ENCODE assay signal across 1 cellular context in genomic region chr10:124418726-124419501, GRCh38.
TF ChIP-seq lines count a peak whose summit lies in the region.

Gene OAT (minus strand): TSS chr10:124418923. CDS start chr10:124412171, 6,752 bp downstream.

TF ChIP-seq in K562, 482 proteins besides CTCF, POLR2A, EP300 and RAD21 (continued from another document and continues in another):
- TF ChIP-seq ZBTB11 (CRISPR knock-in tag; IDR thresholded peaks at IDR 0.05) (no peak; a peak in 1 of 6 replicates), CBX5 (IDR thresholded peaks at IDR 0.05; ENCODE audit: borderline replicate concordance, low read depth) (no peak), SREBF1 (IDR thresholded peaks at IDR 0.05; ENCODE audit: borderline replicate concordance, low read depth, low read length) (no peak), IRF9 (tag; IDR thresholded peaks at IDR 0.05) (no peak), ZNF586 (CRISPR knock-in tag; conservative IDR thresholded peaks at IDR 0.05) (no peak), ZFPM2 (CRISPR knock-in tag; IDR thresholded peaks at IDR 0.05) (no peak), SIN3A (IDR thresholded peaks at IDR 0.05; ENCODE audit: borderline replicate concordance in 2 of 2, control insufficient read depth in 1 of 2, low read depth in 2 of 2, low read length in 2 of 2) (peak; percentile 80; a peak in 2 of 4 replicates), ZBTB7A (IDR thresholded peaks at IDR 0.05; ENCODE audit: borderline replicate concordance, control insufficient read depth, low read depth, low read length) (no peak), GTF2F1 (IDR thresholded peaks at IDR 0.05; ENCODE audit: low read depth, low read length) (peak; percentile 92), MED1 (CRISPR knock-in tag; IDR thresholded peaks at IDR 0.05; ENCODE audit: borderline replicate concordance) (no peak), HMGN3 (IDR thresholded peaks at IDR 0.05; ENCODE audit: borderline replicate concordance, extremely low read depth, insufficient read length, low read depth, low read length) (no peak), ARID1B (IDR thresholded peaks at IDR 0.05) (no peak; the same call in 1 of the 2 replicates), CCAR2 (IDR thresholded peaks at IDR 0.05; ENCODE audit: low read depth, low read length) (no peak), HMG20B (CRISPR knock-in tag; IDR thresholded peaks at IDR 0.05) (no peak), GMEB1 (CRISPR knock-in tag; IDR thresholded peaks at IDR 0.05) (no peak), ZEB2 (IDR thresholded peaks at IDR 0.05) (peak; percentile 38; the same call in 1 of the 2 replicates), DIDO1 (tag; IDR thresholded peaks at IDR 0.05; ENCODE audit: low read depth) (no peak), EZH2 (IDR thresholded peaks at IDR 0.05; ENCODE audit: borderline replicate concordance, low read depth, low read length) (no peak), FOXK1 (CRISPR knock-in tag; IDR thresholded peaks at IDR 0.05; ENCODE audit: borderline replicate concordance) (no peak), MXI1 (IDR thresholded peaks at IDR 0.05; ENCODE audit: low read depth, low read length) (no peak), POLR2H (tag; IDR thresholded peaks at IDR 0.05; ENCODE audit: low read depth) (peak; percentile 95), HOMEZ (CRISPR knock-in tag; IDR thresholded peaks at IDR 0.05) (no peak), LCOR (CRISPR knock-in tag; IDR thresholded peaks at IDR 0.05) (no peak), FOXJ2 (tag; IDR thresholded peaks at IDR 0.05) (0 out of 2 replicates have a peak, but pooled peaks have one; percentile 28), CTCFL (IDR thresholded peaks at IDR 0.05; ENCODE audit: borderline replicate concordance, insufficient read depth, low read depth, low read length, poor library complexity, severe bottlenecking) (no peak), PHB (CRISPR knock-in tag; IDR thresholded peaks at IDR 0.05) (no peak), MBD2 (IDR thresholded peaks at IDR 0.05; ENCODE audit: borderline replicate concordance, low read depth) (peak; percentile 67; the same call in 1 of the 2 replicates), TRIM28 (IDR thresholded peaks at IDR 0.05) (no peak), MEIS2 (IDR thresholded peaks at IDR 0.05; ENCODE audit: partially characterized antibody) (no peak), RBM22 (IDR thresholded peaks at IDR 0.05; ENCODE audit: low read depth, low read length, poor library complexity, severe bottlenecking) (peak; percentile 65), TCF7L2 (IDR thresholded peaks at IDR 0.05; ENCODE audit: low read depth, low read length) (no peak), DEAF1 (CRISPR knock-in tag; IDR thresholded peaks at IDR 0.05) (no peak), CHD4 (IDR thresholded peaks at IDR 0.05; ENCODE audit: insufficient read depth, insufficient replicate concordance, low read depth, low read length, poor library complexity, severe bottlenecking) (no peak), TBP (optimal IDR thresholded peaks at IDR 0.05; ENCODE audit: low read depth, low read length) (peak; percentile 98), PCBP1 (IDR thresholded peaks at IDR 0.05; ENCODE audit: low read depth, low read length, poor library complexity, severe bottlenecking) (peak; percentile 18), ZNF77 (CRISPR knock-in tag; IDR thresholded peaks at IDR 0.05) (no peak), E2F3 (CRISPR knock-in tag; IDR thresholded peaks at IDR 0.05) (no peak), ETS2 (tag; IDR thresholded peaks at IDR 0.05; ENCODE audit: borderline replicate concordance, poor library complexity, severe bottlenecking) (no peak), MCM3 (IDR thresholded peaks at IDR 0.05) (no peak), ID3 (CRISPR knock-in tag; IDR thresholded peaks at IDR 0.05) (no peak), ID3 (tag; IDR thresholded peaks at IDR 0.05) (no peak), ZNF75A (CRISPR knock-in tag; IDR thresholded peaks at IDR 0.05) (no peak), TCFL5 (CRISPR knock-in tag; conservative IDR thresholded peaks at IDR 0.05) (no peak), ARID2 (IDR thresholded peaks at IDR 0.05) (no peak), CHD1 (IDR thresholded peaks at IDR 0.05; ENCODE audit: low read length) (no peak), KHSRP (IDR thresholded peaks at IDR 0.05) (no peak), ZNF280A (IDR thresholded peaks at IDR 0.05; ENCODE audit: low read depth, partially characterized antibody) (no peak), FOXO4 (CRISPR knock-in tag; IDR thresholded peaks at IDR 0.05) (no peak), ZMIZ1 (IDR thresholded peaks at IDR 0.05; ENCODE audit: low read depth in 2 of 2, low read length in 2 of 2) (peak in 1 of 2 experiments; percentile 64; a peak in 1 of 4 replicates)
